ENCODE assay signal across 1 cellular context in genomic region chr16:3022208-3022696, GRCh38.
TF ChIP-seq lines count a peak whose summit lies in the region.

No MANE protein-coding gene starts in this region.

TF ChIP-seq in SK-N-SH, 30 proteins besides CTCF, POLR2A, EP300 and RAD21 (continued from another document):
- TF ChIP-seq REST (IDR thresholded peaks at IDR 0.05; ENCODE audit: low read depth, low read length) (0 out of 2 replicates have a peak, but pooled peaks have one; percentile 24), FOXJ3 (CRISPR knock-in tag; IDR thresholded peaks at IDR 0.05) (no peak), RXRA (IDR thresholded peaks at IDR 0.05; ENCODE audit: borderline replicate concordance, low read depth) (peak; percentile 62; the same call in 1 of the 2 replicates), TCF12 (IDR thresholded peaks at IDR 0.05) (peak; percentile 53; the same call in 1 of the 2 replicates), GABPA (IDR thresholded peaks at IDR 0.05; ENCODE audit: low read depth) (0 out of 2 replicates have a peak, but pooled peaks have one; percentile 7), EZH2phosphoT487 (IDR thresholded peaks at IDR 0.05; ENCODE audit: borderline replicate concordance, low read depth) (no peak), FOXM1 (IDR thresholded peaks at IDR 0.05; ENCODE audit: low read depth) (0 out of 2 replicates have a peak, but pooled peaks have one; percentile 36), ZBTB33 (IDR thresholded peaks at IDR 0.05; ENCODE audit: borderline replicate concordance, low read depth) (no peak), TAF1 (IDR thresholded peaks at IDR 0.05; ENCODE audit: borderline replicate concordance, low read depth, low read length) (peak; percentile 82; the same call in 1 of the 2 replicates), IRF3 (IDR thresholded peaks at IDR 0.05; ENCODE audit: low read depth, low read length) (no peak), POLR2AphosphoS5 (IDR thresholded peaks at IDR 0.05; ENCODE audit: low read depth, low read length) (peak; percentile 64; the same call in 1 of the 2 replicates), SIN3A (IDR thresholded peaks at IDR 0.05; ENCODE audit: borderline replicate concordance, low read depth, low read length) (peak; percentile 64; the same call in 1 of the 2 replicates)
